ENCODE assay signal across 10 cellular contexts in the genomic region with DNA sequence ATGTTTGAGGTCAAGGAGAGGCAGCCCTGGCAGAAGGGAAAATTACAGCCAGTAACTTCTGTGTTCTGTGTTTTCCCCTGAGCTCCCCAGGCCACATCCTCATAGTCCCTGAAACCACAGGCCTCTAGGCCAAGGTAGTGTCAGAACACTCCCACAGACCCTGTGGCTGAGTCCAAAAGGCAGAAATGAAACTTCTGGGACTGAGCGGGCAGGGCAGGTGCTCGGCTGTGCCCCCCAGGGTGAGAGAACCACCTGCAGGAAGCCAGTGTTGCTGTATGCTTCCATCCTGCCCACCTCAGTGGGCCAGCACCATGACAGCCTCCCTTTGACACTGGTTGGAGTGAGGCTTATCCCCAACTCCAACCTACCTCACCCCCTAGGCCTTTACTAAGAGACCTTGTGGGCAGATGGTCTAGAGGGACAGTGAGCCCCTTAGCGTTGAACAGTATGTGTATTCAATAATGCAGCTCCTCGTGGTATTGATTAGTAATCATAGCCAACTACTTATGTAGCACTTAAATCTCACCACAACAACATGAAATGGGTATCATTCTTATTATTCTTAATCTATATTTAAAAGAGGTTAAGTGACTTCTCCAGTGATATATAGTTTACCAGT. TPM values are rescaled to one million over a fixed set of nuclear protein-coding genes. Genes with fewer than 3 reads are reported as not detected.
A peak's percentile ranks its signal among the peaks of the same experiment; 100 is the strongest.
DNase-seq lines count a peak whose midpoint lies in the region; ATAC-seq, FAIRE-seq and TF ChIP-seq lines count a peak whose summit lies in the region.
"Had no signal": no experiment of that assay in that cellular context is flagged by ENCODE, and none has a peak within 500 bp of the region (broad histone marks: within the 10 kb centered on the region; RNA-seq: fewer than 3 reads in every experiment).

No MANE protein-coding gene starts in this region.

- BruUV-seq in K562 (replicated peaks; lab: Mats Ljungman, UMichigan), result no TSS peak

- intact Hi-C loops in K562 (cut with micrococcal nuclease), result no loop called here
- intact Hi-C loops in heart left ventricle (cut with DNase I), result no loop called here

- no peak for TF ChIP-seq EP300 in K562 (IDR thresholded peaks at IDR 0.05; ENCODE audit: low read length)

- H2AFZ ChIP-seq in K562 (ENCODE audit: low read depth, low read length), result no peak overlapping the region

- H3K36me3 Mint-ChIP-seq in chondrocyte (ENCODE audit: low read depth), result no peaks in the 10 kb centered on the region

- no peaks in the 10 kb centered on the region for H3K4me1 ChIP-seq in K562 (replicated peaks in 1 of 2; ENCODE audit: control insufficient read depth in 2 of 2, insufficient read depth in 2 of 2, low read length in 2 of 2)
- H3K4me1 ChIP-seq in heart left ventricle, result peaks cover 0 to 8% (median 0%) of the 10 kb centered on the region in 12 donors
- H3K4me1 ChIP-seq in right atrium auricular region, result no peaks in the 10 kb centered on the region
- H3K4me1 ChIP-seq: HAP-1 had no signal

- peaks cover 14% of the 10 kb centered on the region for H3K9me3 Mint-ChIP-seq in chondrocyte (ENCODE audit: low read depth)

- TF ChIP-seq RAD21 in K562 (CRISPR knock-in tag; conservative IDR thresholded peaks at IDR 0.05 in 1 of 2, IDR thresholded peaks at IDR 0.05 in 1 of 2), result no peak

- H3K27me3 ChIP-seq in K562 (ENCODE audit: control insufficient read depth in 2 of 2, insufficient read depth in 2 of 2, low read length in 2 of 2) (no peaks in the 10 kb centered on the region), heart left ventricle (no peaks in the 10 kb centered on the region), right atrium auricular region (no peaks in the 10 kb centered on the region)

- no peak for DNase-seq in GM12891 (ENCODE audit: insufficient read length, low spot score)
- no peak for DNase-seq in K562 (ENCODE audit: extremely low read depth in 1 of 4, low spot score in 3 of 4)
- DNase-seq in chondrocyte (ENCODE audit: low spot score), result no peak
- DNase-seq in HK-2 (ENCODE audit: unreplicated experiment), result no peak
- no peak for DNase-seq in heart left ventricle
- no peak for DNase-seq in right atrium auricular region (ENCODE audit: low spot score)

- no peaks in the 10 kb centered on the region for H3K79me2 ChIP-seq in K562 (ENCODE audit: control insufficient read depth, insufficient read depth, low read length)

- no peak overlapping the region for H3K27ac Mint-ChIP-seq in chondrocyte (ENCODE audit: unreplicated experiment)

- H3K9ac ChIP-seq in K562 (ENCODE audit: insufficient read depth in 1 of 2, low read depth in 2 of 2, low read length in 2 of 2), result 0 out of 4 replicates have a peak overlapping the region, but pooled peaks of 1 of the 2 experiments have one; percentile 30

- POLR2A ChIA-PET in K562 (lab: Yijun Ruan, JAX), result interaction anchor here (0.6 to 1.2 kb wide), 2 partner anchors 8 to 14 kb away, joined by 3 read pairs; no protein-coding TSS in a partner anchor

- no peaks in the 10 kb centered on the region for H3K4me1 Mint-ChIP-seq in chondrocyte (ENCODE audit: low read depth)

- no peak overlapping the region for H3K4me3 ChIP-seq in K562
- H3K4me3 ChIP-seq in heart left ventricle, result no peak overlapping the region
- H3K4me3 ChIP-seq in right atrium auricular region, result no peak overlapping the region
- H3K4me3 ChIP-seq: HAP-1 had no signal

- WGBS in K562 (ENCODE audit: insufficient coverage, low coverage, missing lambda C conversion rate), result 62% methylated on average over 4 of the region's 4 CpGs
- 83 to 92% (median 87%) methylated on average over 4 of the region's 4 CpGs for WGBS in heart left ventricle, 4 donors

- peak; percentile 81 for FAIRE-seq in GM12891 (lab: Jason Lieb, UNC)
- FAIRE-seq in K562 (lab: Jason Lieb, UNC), result no peak
- FAIRE-seq: keratinocyte had no signal

- H3K36me3 ChIP-seq in K562 (ENCODE audit: control insufficient read depth, insufficient read depth, low read length) (peaks cover 6% of the 10 kb centered on the region; the same call in 1 of the 3 replicates), heart left ventricle (peaks cover 0 to 31% (median 0%) of the 10 kb centered on the region in 9 donors), right atrium auricular region (no peaks in the 10 kb centered on the region)
- H3K36me3 ChIP-seq: HAP-1 had no signal

- no peak overlapping the region for H3K4me3 Mint-ChIP-seq in chondrocyte (ENCODE audit: unreplicated experiment)

- no peaks in the 10 kb centered on the region for H4K20me1 ChIP-seq in K562 (replicated peaks; ENCODE audit: control insufficient read depth, insufficient read depth, low read length)

- CTCF ChIA-PET in K562 (lab: Yijun Ruan, JAX; ENCODE audit: low intra/inter-chr PET ratio), result no interaction called here

- H3K9me3 ChIP-seq in K562 (replicated peaks; ENCODE audit: control insufficient read depth, insufficient read depth, low read depth, low read length), result no peaks in the 10 kb centered on the region
- peaks cover 0 to 22% (median 0%) of the 10 kb centered on the region in 12 donors for H3K9me3 ChIP-seq in heart left ventricle
- H3K9me3 ChIP-seq in right atrium auricular region, result peaks cover 0 to 4% of the 10 kb centered on the region in 2 donors
- H3K9me3 ChIP-seq: HAP-1 had no signal

- peaks cover 12% of the 10 kb centered on the region for H3K27me3 Mint-ChIP-seq in chondrocyte (ENCODE audit: low read depth)

- no peak overlapping the region for H3K4me2 ChIP-seq in K562 (ENCODE audit: insufficient read depth, low read length)

- H3K27ac ChIP-seq in K562 (ENCODE audit: extremely low read depth, low read depth, low read length) (no peak overlapping the region), heart left ventricle (no peak overlapping the region), right atrium auricular region (no peak overlapping the region)

- no peaks in the 10 kb centered on the region for H3K9me1 ChIP-seq in K562 (ENCODE audit: control insufficient read depth, insufficient read depth, low read length)

- TF ChIP-seq CTCF in K562 (IDR thresholded peaks at IDR 0.05 in 2 of 3, conservative IDR thresholded peaks at IDR 0.05 in 1 of 3; ENCODE audit: insufficient read depth in 2 of 3, low read depth in 1 of 3, low read length in 3 of 3), result no peak
- no peak for TF ChIP-seq CTCF in chondrocyte (IDR thresholded peaks at IDR 0.05)
- TF ChIP-seq CTCF in heart left ventricle (IDR thresholded peaks at IDR 0.05), result no peak
- no peak for TF ChIP-seq CTCF in right atrium auricular region (IDR thresholded peaks at IDR 0.05)

- in situ Hi-C loops in K562 (cut with MboI), result no loop called here

- peak; percentile 85 for ATAC-seq in GM19468 (IDR thresholded peaks at IDR 0.05; ENCODE audit: extremely low read depth, unreplicated experiment)
- ATAC-seq in HG03442 (IDR thresholded peaks at IDR 0.05; ENCODE audit: unreplicated experiment), result peak; percentile 92
- ATAC-seq in K562, result no peak; the same call in 1 of the 3 replicates
- ATAC-seq in heart left ventricle, result no peak

- TF ChIP-seq POLR2A in GM12891 (IDR thresholded peaks at IDR 0.05; ENCODE audit: low read depth, low read length) (no peak), K562 (conservative IDR thresholded peaks at IDR 0.05) (no peak), heart left ventricle (IDR thresholded peaks at IDR 0.05) (no peak)

TF ChIP-seq in GM12891, 5 proteins besides CTCF, POLR2A, EP300 and RAD21:
- TF ChIP-seq POLR2AphosphoS5 (IDR thresholded peaks at IDR 0.05; ENCODE audit: low read depth, low read length) (peak; percentile 38; the same call in 1 of the 2 replicates), SPI1 (IDR thresholded peaks at IDR 0.05; ENCODE audit: low read depth, low read length) (peak; percentile 95), PAX5 (IDR thresholded peaks at IDR 0.05; ENCODE audit: insufficient read depth, low read length, severe bottlenecking) (no peak), TAF1 (IDR thresholded peaks at IDR 0.05; ENCODE audit: low read depth, low read length) (no peak), POU2F2 (IDR thresholded peaks at IDR 0.05; ENCODE audit: low read depth, low read length) (peak; percentile 76; the same call in 1 of the 2 replicates)

TF ChIP-seq in K562, 482 proteins besides CTCF, POLR2A, EP300 and RAD21:
- TF ChIP-seq TRIM24 (IDR thresholded peaks at IDR 0.05) (no peak), POLR2AphosphoS2 (IDR thresholded peaks at IDR 0.05; ENCODE audit: low read length) (0 out of 2 replicates have a peak, but pooled peaks have one; percentile 50)

RNA-seq across cellular contexts. Expression of a gene that starts 30.3 kb away (rescaled TPM):
- 6.8 TPM for polyA plus RNA-seq in GM12891 (2012; ENCODE audit: low read depth, missing spikeins)
- total RNA-seq in K562 (2011; cell fraction: chromatin; rRNA removed; ENCODE audit: low replicate concordance), result 56.0 and 57.2 TPM in 2 replicates
- total RNA-seq in K562 (2011; cell fraction: nucleolus; rRNA removed), result 34.2 and 36.7 TPM in 2 replicates
- 33.4 and 37.5 TPM in 2 replicates for total RNA-seq in K562 (2011; cell fraction: nucleoplasm; rRNA removed)
- 31.4 and 31.6 TPM in 2 replicates for total RNA-seq in K562 (2014; rRNA removed)
- total RNA-seq in K562 (2014; rRNA removed; fragmentation: Illumina TruSeq; extraction: Trizol), result 30.6 and 37.7 TPM in 2 replicates
- total RNA-seq in K562 (2015; rRNA removed; fragmentation: Illumina TruSeq; extraction: Trizol), result 37.7 and 42.5 TPM in 2 replicates
- total RNA-seq in K562 (2021), result 33.7 and 35.4 TPM in 2 replicates
- 22.8 and 24.6 TPM in 2 replicates for polyA plus RNA-seq in K562 (2011; rRNA removed)
- 13.7 and 24.1 TPM in 2 replicates for polyA plus RNA-seq in K562 (2011; cell fraction: cytosol; rRNA removed)
- 14.5 and 21.4 TPM in 2 replicates for polyA plus RNA-seq in K562 (2011; cell fraction: nucleus; rRNA removed)
- 19.0 and 36.2 TPM in 2 replicates for polyA plus RNA-seq in K562 (2012)
- polyA plus RNA-seq in K562 (2014; fragmentation: Illumina TruSeq; extraction: Trizol), result 29.0 and 32.3 TPM in 2 replicates
- 1 to 10 TPM; 5.3 to 6.2 TPM for polyA plus RNA-seq in K562 (2014; fragmentation: Nextera tagmentation; extraction: Ambion mirVana)
- polyA plus RNA-seq in K562 (2014; rRNA removed), result 10.7 and 12.9 TPM in 2 replicates
- polyA minus RNA-seq in K562 (2011; rRNA and poly(A)+ RNA removed), result 85.5 and 93.3 TPM in 2 replicates
- polyA minus RNA-seq in K562 (2011; cell fraction: cytosol; rRNA and poly(A)+ RNA removed), result 52.8 and 61.1 TPM in 2 replicates
- polyA minus RNA-seq in K562 (2011; cell fraction: nucleus; rRNA and poly(A)+ RNA removed), result 68.7 and 79.4 TPM in 2 replicates
- not detected in 3 replicates for total RNA-seq in chondrocyte
- 10 to 100 TPM in 1 of 9 donors, 1 to 10 TPM in 7, under 1 TPM in 1; 0.81 to 11.0 (median 1.8) TPM for total RNA-seq in heart left ventricle
- polyA plus RNA-seq in heart left ventricle, result under 1 TPM; 0.15 to 0.28 TPM
- 1 to 10 TPM in 1 of 2 donors, under 1 TPM in 1; 0.82 to 3.0 TPM for total RNA-seq in right atrium auricular region
- polyA plus RNA-seq: keratinocyte had no signal

Comparison
In these comparisons a context has a peak if more than half of its experiments do, and no peak if none do; other contexts are left out.
1. ATAC-seq: peak in GM19468 (single experiment) and HG03442 (single experiment); none in K562 (single experiment) and heart left ventricle (0 of 4).